ENCODE assay signal across 31 cellular contexts in genomic region chr5:135502836-135503520, GRCh38. TPM values are rescaled to one million over a fixed set of nuclear protein-coding genes. Genes with fewer than 3 reads are reported as not detected.
"Had no signal": no experiment of that assay in that cellular context is flagged by ENCODE, and none has a peak within 500 bp of the region (broad histone marks: within the 10 kb centered on the region; RNA-seq: fewer than 3 reads in every experiment).

No MANE protein-coding gene starts in this region.

- H3K4me2 ChIP-seq: KMS-11, SK-N-SH had no signal

- H3K4me3 ChIP-seq: SJCRH30 had no signal

- H3K4me3 Mint-ChIP-seq: activated CD8-positive, alpha-beta T cell treated with anti-CD3 and anti-CD28 coated beads for 36 hours; activated T-cell treated with anti-CD3 and anti-CD28 coated beads, Interleukin-2, amount 50 U/mL, for 24 hours; brain; central memory CD8-positive, alpha-beta T cell had no signal

- DNase-seq: activated CD4-positive, alpha-beta T cell treated with anti-CD3 and anti-CD28 coated beads for 4 hours; activated CD8-positive, alpha-beta T cell treated with anti-CD3 and anti-CD28 coated beads for 36 hours; activated effector memory CD4-positive, alpha-beta T cell treated with anti-CD3 and anti-CD28 coated beads, Interleukin-2, amount 50 U/mL, for 16 hours; activated naive CD4-positive, alpha-beta T cell treated with Interleukin-2 at 50 U/mL for 16 hours; activated T-cell treated with anti-CD3 and anti-CD28 coated beads, Interleukin-2, amount 50 U/mL, for 24 hours; amygdala; NCI-H1092; NCI-H1694 treated with DMSO at 0.1 percent for 48 hours; NCI-H2029 treated with DMSO at 0.1 percent for 48 hours; NCI-H2171; NCI-H2227 treated with DMSO at 0.1 percent for 48 hours; NCI-H446 treated with DMSO at 0.1 percent for 48 hours; NCI-H524 treated with DMSO at 0.1 percent for 48 hours; NCI-H774; NK-92 treated with Interleukin-12 subunit alpha and Interleukin-12 subunit beta, amount 100 ng/mL, for 24 hours; OCI-M1; Right ventricle myocardium superior; RPMI8226; SJCRH30; SK-N-SH; T-helper 1 cell had no signal

- H3K9ac ChIP-seq: KMS-11, SK-N-SH had no signal

- H3K27ac Mint-ChIP-seq: activated CD8-positive, alpha-beta T cell treated with anti-CD3 and anti-CD28 coated beads for 36 hours; activated naive CD4-positive, alpha-beta T cell treated with anti-CD3 and anti-CD28 coated beads, Interleukin-2, amount 50 U/mL, for 72 hours; activated T-cell treated with anti-CD3 and anti-CD28 coated beads, Interleukin-2, amount 50 U/mL, for 24 hours had no signal

- H3K36me3 ChIP-seq: SJCRH30 had no signal

- H3K27ac ChIP-seq: KMS-11, SJCRH30, VCaP had no signal

- H3K36me3 Mint-ChIP-seq: activated naive CD4-positive, alpha-beta T cell treated with anti-CD3 and anti-CD28 coated beads, Interleukin-2, amount 50 U/mL, for 72 hours; brain had no signal

- H3K9me3 ChIP-seq: SJCRH30, SK-N-SH had no signal

- H3K9me3 Mint-ChIP-seq: activated CD8-positive, alpha-beta T cell treated with anti-CD3 and anti-CD28 coated beads for 36 hours; activated naive CD4-positive, alpha-beta T cell treated with anti-CD3 and anti-CD28 coated beads, Interleukin-2, amount 50 U/mL, for 72 hours; activated T-cell treated with anti-CD3 and anti-CD28 coated beads, Interleukin-2, amount 50 U/mL, for 24 hours; brain; central memory CD8-positive, alpha-beta T cell had no signal

- ATAC-seq: activated CD4-positive, CD25-positive, alpha-beta regulatory T cell treated with anti-CD3 and anti-CD28 coated beads, Interleukin-2, amount 50 U/mL, for 24 hours; activated CD8-positive, alpha-beta T cell treated with anti-CD3 and anti-CD28 coated beads for 36 hours; activated naive CD4-positive, alpha-beta T cell treated with anti-CD3 and anti-CD28 coated beads, Interleukin-2, amount 50 U/mL, for 72 hours; Panc1 had no signal

- H3K4me1 ChIP-seq: SJCRH30 had no signal

- H3K4me1 Mint-ChIP-seq: central memory CD8-positive, alpha-beta T cell had no signal

RNA-seq across cellular contexts. Expression of gene NEUROG1, which starts 32.8 kb away (rescaled TPM):
- total RNA-seq: activated CD8-positive, alpha-beta T cell treated with anti-CD3 and anti-CD28 coated beads for 36 hours; activated naive CD4-positive, alpha-beta T cell treated with anti-CD3 and anti-CD28 coated beads, Interleukin-2, amount 50 U/mL, for 72 hours; astrocyte; MCF 10A; Right ventricle myocardium superior; SJCRH30; T-helper 2 cell treated with Interferon-gamma antibody and Interleukin-4, amounts not matched to agents 100 ng/mL and 5 ng/mL, for 36 hours had no signal
- polyA plus RNA-seq: SK-N-SH had no signal

RNA-seq across cellular contexts. Expression of gene TIFAB, which starts 50.8 kb away (rescaled TPM):
- total RNA-seq: activated CD8-positive, alpha-beta T cell treated with anti-CD3 and anti-CD28 coated beads for 36 hours; activated naive CD4-positive, alpha-beta T cell treated with anti-CD3 and anti-CD28 coated beads, Interleukin-2, amount 50 U/mL, for 72 hours; astrocyte; MCF 10A; Right ventricle myocardium superior; SJCRH30; T-helper 2 cell treated with Interferon-gamma antibody and Interleukin-4, amounts not matched to agents 100 ng/mL and 5 ng/mL, for 36 hours had no signal
- polyA plus RNA-seq: SK-N-SH had no signal

RNA-seq across cellular contexts. Expression of gene DCANP1, which starts 55.8 kb away (rescaled TPM):
- total RNA-seq: activated CD8-positive, alpha-beta T cell treated with anti-CD3 and anti-CD28 coated beads for 36 hours; activated naive CD4-positive, alpha-beta T cell treated with anti-CD3 and anti-CD28 coated beads, Interleukin-2, amount 50 U/mL, for 72 hours; astrocyte; MCF 10A; Right ventricle myocardium superior; SJCRH30; T-helper 2 cell treated with Interferon-gamma antibody and Interleukin-4, amounts not matched to agents 100 ng/mL and 5 ng/mL, for 36 hours had no signal
- polyA plus RNA-seq: SK-N-SH had no signal
